Comparison of ENCODE assay signal across 1 cellular context in the genomic region with DNA sequence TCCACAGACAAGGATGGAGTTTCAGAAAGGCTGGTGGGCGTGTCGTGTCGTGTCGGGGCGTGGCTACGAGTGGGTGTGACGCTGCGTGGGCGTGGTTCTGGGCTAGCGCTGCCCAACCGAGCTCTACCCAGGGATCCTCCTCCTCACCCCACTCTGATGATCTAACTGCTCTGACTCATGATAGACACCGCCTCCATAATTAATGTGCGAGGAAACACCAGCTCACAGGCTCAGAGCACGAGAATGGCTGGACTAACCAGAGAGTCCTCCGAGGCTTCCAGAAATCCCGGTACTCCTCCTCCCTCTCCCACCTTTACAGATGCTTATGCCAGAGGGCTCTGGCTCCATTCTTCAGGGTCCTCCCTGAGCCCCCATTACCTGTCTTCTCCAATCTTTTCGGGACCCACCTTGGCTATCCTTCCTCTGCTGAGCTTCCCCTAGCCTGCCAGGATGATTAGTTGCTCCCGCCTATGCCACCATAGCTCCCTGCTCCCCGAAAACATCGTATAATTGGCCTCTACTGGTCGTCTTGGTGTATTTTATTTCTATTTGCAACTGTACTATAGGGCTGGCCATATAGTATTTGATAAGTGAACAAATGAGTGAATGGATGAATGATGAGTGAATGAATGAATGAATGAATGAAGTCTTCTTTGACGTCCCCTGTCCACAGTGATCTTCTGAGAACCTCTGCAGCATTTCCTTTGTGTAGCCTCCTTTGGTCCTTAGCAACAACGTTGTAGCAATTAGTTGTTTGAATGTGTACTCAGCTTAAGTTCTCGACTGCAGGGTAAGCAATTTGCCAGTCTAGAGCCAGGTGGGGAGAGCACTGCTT.
TF ChIP-seq lines count a peak whose summit lies in the region.

No MANE protein-coding gene starts in this region.

TF ChIP-seq in HEK293, 187 proteins besides CTCF, POLR2A, EP300 and RAD21 (continued from another document and continues in another):
- TF ChIP-seq, protein P1, sequence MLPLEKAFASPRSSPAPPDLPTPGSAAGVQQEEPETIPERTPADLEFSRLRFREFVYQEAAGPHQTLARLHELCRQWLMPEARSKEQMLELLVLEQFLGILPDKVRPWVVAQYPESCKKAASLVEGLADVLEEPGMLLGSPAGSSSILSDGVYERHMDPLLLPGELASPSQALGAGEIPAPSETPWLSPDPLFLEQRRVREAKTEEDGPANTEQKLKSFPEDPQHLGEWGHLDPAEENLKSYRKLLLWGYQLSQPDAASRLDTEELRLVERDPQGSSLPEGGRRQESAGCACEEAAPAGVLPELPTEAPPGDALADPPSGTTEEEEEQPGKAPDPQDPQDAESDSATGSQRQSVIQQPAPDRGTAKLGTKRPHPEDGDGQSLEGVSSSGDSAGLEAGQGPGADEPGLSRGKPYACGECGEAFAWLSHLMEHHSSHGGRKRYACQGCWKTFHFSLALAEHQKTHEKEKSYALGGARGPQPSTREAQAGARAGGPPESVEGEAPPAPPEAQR (tag by site-specific recombination; IDR thresholded peaks at IDR 0.05), result no peak
- TF ChIP-seq ZBTB17 (tag by site-specific recombination; IDR thresholded peaks at IDR 0.05), result peak; percentile 87
- TF ChIP-seq ZNF677 (tag by site-specific recombination; IDR thresholded peaks at IDR 0.05), result no peak
- TF ChIP-seq, protein P2, sequence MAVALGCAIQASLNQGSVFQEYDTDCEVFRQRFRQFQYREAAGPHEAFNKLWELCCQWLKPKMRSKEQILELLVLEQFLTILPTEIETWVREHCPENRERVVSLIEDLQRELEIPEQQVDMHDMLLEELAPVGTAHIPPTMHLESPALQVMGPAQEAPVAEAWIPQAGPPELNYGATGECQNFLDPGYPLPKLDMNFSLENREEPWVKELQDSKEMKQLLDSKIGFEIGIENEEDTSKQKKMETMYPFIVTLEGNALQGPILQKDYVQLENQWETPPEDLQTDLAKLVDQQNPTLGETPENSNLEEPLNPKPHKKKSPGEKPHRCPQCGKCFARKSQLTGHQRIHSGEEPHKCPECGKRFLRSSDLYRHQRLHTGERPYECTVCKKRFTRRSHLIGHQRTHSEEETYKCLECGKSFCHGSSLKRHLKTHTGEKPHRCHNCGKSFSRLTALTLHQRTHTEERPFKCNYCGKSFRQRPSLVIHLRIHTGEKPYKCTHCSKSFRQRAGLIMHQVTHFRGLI (tag by site-specific recombination; IDR thresholded peaks at IDR 0.05), result peak; percentile 65; the same call in 1 of the 2 replicates
- TF ChIP-seq, protein P3, sequence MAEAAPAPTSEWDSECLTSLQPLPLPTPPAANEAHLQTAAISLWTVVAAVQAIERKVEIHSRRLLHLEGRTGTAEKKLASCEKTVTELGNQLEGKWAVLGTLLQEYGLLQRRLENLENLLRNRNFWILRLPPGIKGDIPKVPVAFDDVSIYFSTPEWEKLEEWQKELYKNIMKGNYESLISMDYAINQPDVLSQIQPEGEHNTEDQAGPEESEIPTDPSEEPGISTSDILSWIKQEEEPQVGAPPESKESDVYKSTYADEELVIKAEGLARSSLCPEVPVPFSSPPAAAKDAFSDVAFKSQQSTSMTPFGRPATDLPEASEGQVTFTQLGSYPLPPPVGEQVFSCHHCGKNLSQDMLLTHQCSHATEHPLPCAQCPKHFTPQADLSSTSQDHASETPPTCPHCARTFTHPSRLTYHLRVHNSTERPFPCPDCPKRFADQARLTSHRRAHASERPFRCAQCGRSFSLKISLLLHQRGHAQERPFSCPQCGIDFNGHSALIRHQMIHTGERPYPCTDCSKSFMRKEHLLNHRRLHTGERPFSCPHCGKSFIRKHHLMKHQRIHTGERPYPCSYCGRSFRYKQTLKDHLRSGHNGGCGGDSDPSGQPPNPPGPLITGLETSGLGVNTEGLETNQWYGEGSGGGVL (tag by site-specific recombination; IDR thresholded peaks at IDR 0.05), result no peak
- TF ChIP-seq ZNF707 (tag by site-specific recombination; IDR thresholded peaks at IDR 0.05), result no peak
- no peak for TF ChIP-seq GLI4 (tag by site-specific recombination; IDR thresholded peaks at IDR 0.05)
- no peak for TF ChIP-seq ZNF473 (tag by site-specific recombination; IDR thresholded peaks at IDR 0.05)
- peak; percentile 77 for TF ChIP-seq KLF16 (tag by site-specific recombination; IDR thresholded peaks at IDR 0.05)
- TF ChIP-seq MZF1 (tag by site-specific recombination; IDR thresholded peaks at IDR 0.05; ENCODE audit: borderline replicate concordance), result no peak
- peak; percentile 31; the same call in 1 of the 2 replicates for TF ChIP-seq ZNF2 (tag by site-specific recombination; IDR thresholded peaks at IDR 0.05)
- TF ChIP-seq ZNF843 (tag by site-specific recombination; IDR thresholded peaks at IDR 0.05), result no peak
- no peak for TF ChIP-seq ZNF184 (tag by site-specific recombination; IDR thresholded peaks at IDR 0.05)
- TF ChIP-seq, protein P4, sequence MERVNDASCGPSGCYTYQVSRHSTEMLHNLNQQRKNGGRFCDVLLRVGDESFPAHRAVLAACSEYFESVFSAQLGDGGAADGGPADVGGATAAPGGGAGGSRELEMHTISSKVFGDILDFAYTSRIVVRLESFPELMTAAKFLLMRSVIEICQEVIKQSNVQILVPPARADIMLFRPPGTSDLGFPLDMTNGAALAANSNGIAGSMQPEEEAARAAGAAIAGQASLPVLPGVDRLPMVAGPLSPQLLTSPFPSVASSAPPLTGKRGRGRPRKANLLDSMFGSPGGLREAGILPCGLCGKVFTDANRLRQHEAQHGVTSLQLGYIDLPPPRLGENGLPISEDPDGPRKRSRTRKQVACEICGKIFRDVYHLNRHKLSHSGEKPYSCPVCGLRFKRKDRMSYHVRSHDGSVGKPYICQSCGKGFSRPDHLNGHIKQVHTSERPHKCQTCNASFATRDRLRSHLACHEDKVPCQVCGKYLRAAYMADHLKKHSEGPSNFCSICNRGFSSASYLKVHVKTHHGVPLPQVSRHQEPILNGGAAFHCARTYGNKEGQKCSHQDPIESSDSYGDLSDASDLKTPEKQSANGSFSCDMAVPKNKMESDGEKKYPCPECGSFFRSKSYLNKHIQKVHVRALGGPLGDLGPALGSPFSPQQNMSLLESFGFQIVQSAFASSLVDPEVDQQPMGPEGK (tag by site-specific recombination; IDR thresholded peaks at IDR 0.05), result no peak
- TF ChIP-seq ZNF76 (tag by site-specific recombination; IDR thresholded peaks at IDR 0.05; ENCODE audit: borderline replicate concordance, low read depth), result peak; percentile 24; the same call in 1 of the 2 replicates
- no peak for TF ChIP-seq ZNF433 (tag by site-specific recombination; IDR thresholded peaks at IDR 0.05; ENCODE audit: low read depth)
- TF ChIP-seq ZXDB (tag by site-specific recombination; IDR thresholded peaks at IDR 0.05), result no peak
- TF ChIP-seq SP3 (tag by site-specific recombination; IDR thresholded peaks at IDR 0.05), result peak; percentile 85
- TF ChIP-seq ZNF747 (tag by site-specific recombination; IDR thresholded peaks at IDR 0.05), result no peak
- TF ChIP-seq ZNF555 (tag by site-specific recombination; conservative IDR thresholded peaks at IDR 0.05), result no peak
- TF ChIP-seq ZNF404 (tag by site-specific recombination; IDR thresholded peaks at IDR 0.05), result no peak
- no peak for TF ChIP-seq ZNF558 (tag by site-specific recombination; IDR thresholded peaks at IDR 0.05)
- TF ChIP-seq, protein P5, sequence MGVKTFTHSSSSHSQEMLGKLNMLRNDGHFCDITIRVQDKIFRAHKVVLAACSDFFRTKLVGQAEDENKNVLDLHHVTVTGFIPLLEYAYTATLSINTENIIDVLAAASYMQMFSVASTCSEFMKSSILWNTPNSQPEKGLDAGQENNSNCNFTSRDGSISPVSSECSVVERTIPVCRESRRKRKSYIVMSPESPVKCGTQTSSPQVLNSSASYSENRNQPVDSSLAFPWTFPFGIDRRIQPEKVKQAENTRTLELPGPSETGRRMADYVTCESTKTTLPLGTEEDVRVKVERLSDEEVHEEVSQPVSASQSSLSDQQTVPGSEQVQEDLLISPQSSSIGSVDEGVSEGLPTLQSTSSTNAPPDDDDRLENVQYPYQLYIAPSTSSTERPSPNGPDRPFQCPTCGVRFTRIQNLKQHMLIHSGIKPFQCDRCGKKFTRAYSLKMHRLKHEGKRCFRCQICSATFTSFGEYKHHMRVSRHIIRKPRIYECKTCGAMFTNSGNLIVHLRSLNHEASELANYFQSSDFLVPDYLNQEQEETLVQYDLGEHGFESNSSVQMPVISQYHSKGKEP (tag by site-specific recombination; IDR thresholded peaks at IDR 0.05), result no peak
- no peak for TF ChIP-seq ZNF140 (tag by site-specific recombination; IDR thresholded peaks at IDR 0.05)
- TF ChIP-seq ZNF10 (tag by site-specific recombination; IDR thresholded peaks at IDR 0.05), result no peak
- no peak for TF ChIP-seq ZNF529 (tag by site-specific recombination; IDR thresholded peaks at IDR 0.05; ENCODE audit: insufficient replicate concordance)
- TF ChIP-seq, protein P6, sequence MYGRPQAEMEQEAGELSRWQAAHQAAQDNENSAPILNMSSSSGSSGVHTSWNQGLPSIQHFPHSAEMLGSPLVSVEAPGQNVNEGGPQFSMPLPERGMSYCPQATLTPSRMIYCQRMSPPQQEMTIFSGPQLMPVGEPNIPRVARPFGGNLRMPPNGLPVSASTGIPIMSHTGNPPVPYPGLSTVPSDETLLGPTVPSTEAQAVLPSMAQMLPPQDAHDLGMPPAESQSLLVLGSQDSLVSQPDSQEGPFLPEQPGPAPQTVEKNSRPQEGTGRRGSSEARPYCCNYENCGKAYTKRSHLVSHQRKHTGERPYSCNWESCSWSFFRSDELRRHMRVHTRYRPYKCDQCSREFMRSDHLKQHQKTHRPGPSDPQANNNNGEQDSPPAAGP (tag by site-specific recombination; IDR thresholded peaks at IDR 0.05), result 0 out of 2 replicates have a peak, but pooled peaks have one; percentile 29
- TF ChIP-seq ZNF664 (tag by site-specific recombination; IDR thresholded peaks at IDR 0.05), result no peak
- no peak for TF ChIP-seq ZSCAN23 (tag by site-specific recombination; IDR thresholded peaks at IDR 0.05)
- TF ChIP-seq SP7 (tag by site-specific recombination; IDR thresholded peaks at IDR 0.05), result peak; percentile 74
- TF ChIP-seq, protein P7, sequence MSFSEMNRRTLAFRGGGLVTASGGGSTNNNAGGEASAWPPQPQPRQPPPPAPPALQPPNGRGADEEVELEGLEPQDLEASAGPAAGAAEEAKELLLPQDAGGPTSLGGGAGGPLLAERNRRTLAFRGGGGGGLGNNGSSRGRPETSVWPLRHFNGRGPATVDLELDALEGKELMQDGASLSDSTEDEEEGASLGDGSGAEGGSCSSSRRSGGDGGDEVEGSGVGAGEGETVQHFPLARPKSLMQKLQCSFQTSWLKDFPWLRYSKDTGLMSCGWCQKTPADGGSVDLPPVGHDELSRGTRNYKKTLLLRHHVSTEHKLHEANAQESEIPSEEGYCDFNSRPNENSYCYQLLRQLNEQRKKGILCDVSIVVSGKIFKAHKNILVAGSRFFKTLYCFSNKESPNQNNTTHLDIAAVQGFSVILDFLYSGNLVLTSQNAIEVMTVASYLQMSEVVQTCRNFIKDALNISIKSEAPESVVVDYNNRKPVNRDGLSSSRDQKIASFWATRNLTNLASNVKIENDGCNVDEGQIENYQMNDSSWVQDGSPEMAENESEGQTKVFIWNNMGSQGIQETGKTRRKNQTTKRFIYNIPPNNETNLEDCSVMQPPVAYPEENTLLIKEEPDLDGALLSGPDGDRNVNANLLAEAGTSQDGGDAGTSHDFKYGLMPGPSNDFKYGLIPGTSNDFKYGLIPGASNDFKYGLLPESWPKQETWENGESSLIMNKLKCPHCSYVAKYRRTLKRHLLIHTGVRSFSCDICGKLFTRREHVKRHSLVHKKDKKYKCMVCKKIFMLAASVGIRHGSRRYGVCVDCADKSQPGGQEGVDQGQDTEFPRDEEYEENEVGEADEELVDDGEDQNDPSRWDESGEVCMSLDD (tag by site-specific recombination; IDR thresholded peaks at IDR 0.05), result no peak
- 0 out of 2 replicates have a peak, but pooled peaks have one; percentile 32 for TF ChIP-seq ZNF660 (tag by site-specific recombination; IDR thresholded peaks at IDR 0.05)
- no peak for TF ChIP-seq IKZF3 (tag by site-specific recombination; IDR thresholded peaks at IDR 0.05)
- TF ChIP-seq, protein P8, sequence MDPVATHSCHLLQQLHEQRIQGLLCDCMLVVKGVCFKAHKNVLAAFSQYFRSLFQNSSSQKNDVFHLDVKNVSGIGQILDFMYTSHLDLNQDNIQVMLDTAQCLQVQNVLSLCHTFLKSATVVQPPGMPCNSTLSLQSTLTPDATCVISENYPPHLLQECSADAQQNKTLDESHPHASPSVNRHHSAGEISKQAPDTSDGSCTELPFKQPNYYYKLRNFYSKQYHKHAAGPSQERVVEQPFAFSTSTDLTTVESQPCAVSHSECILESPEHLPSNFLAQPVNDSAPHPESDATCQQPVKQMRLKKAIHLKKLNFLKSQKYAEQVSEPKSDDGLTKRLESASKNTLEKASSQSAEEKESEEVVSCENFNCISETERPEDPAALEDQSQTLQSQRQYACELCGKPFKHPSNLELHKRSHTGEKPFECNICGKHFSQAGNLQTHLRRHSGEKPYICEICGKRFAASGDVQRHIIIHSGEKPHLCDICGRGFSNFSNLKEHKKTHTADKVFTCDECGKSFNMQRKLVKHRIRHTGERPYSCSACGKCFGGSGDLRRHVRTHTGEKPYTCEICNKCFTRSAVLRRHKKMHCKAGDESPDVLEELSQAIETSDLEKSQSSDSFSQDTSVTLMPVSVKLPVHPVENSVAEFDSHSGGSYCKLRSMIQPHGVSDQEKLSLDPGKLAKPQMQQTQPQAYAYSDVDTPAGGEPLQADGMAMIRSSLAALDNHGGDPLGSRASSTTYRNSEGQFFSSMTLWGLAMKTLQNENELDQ (tag by site-specific recombination; IDR thresholded peaks at IDR 0.05; ENCODE audit: low read depth), result no peak
- no peak for TF ChIP-seq ZNF221 (tag by site-specific recombination; IDR thresholded peaks at IDR 0.05; ENCODE audit: borderline replicate concordance)
- no peak for TF ChIP-seq ZNF335 (tag by site-specific recombination; conservative IDR thresholded peaks at IDR 0.05)
- no peak for TF ChIP-seq ZNF146 (tag by site-specific recombination; IDR thresholded peaks at IDR 0.05)
- peak; percentile 93 for TF ChIP-seq KLF8 (tag by site-specific recombination; IDR thresholded peaks at IDR 0.05)
- no peak for TF ChIP-seq ZNF202 (tag by site-specific recombination; IDR thresholded peaks at IDR 0.05; ENCODE audit: borderline replicate concordance)
- no peak for TF ChIP-seq ZNF423 (tag by site-specific recombination; IDR thresholded peaks at IDR 0.05)
- TF ChIP-seq ZNF341 (tag by site-specific recombination; IDR thresholded peaks at IDR 0.05; ENCODE audit: low read depth), result no peak
- no peak for TF ChIP-seq WT1 (tag by site-specific recombination; IDR thresholded peaks at IDR 0.05)
- TF ChIP-seq MEIS1 (CRISPR knock-in tag; IDR thresholded peaks at IDR 0.05; ENCODE audit: borderline replicate concordance), result no peak
- no peak for TF ChIP-seq ZNF501 (tag by site-specific recombination; IDR thresholded peaks at IDR 0.05)
- TF ChIP-seq ZNF776 (tag by site-specific recombination; IDR thresholded peaks at IDR 0.05; ENCODE audit: borderline replicate concordance), result no peak
- no peak for TF ChIP-seq HOXD13 (CRISPR knock-in tag; IDR thresholded peaks at IDR 0.05; ENCODE audit: borderline replicate concordance)
- TF ChIP-seq ZNF621 (tag by site-specific recombination; IDR thresholded peaks at IDR 0.05), result no peak
- no peak for TF ChIP-seq ZNF514 (tag by site-specific recombination; IDR thresholded peaks at IDR 0.05)
- TF ChIP-seq ZNF416 (tag by site-specific recombination; IDR thresholded peaks at IDR 0.05), result no peak
- no peak for TF ChIP-seq YY2 (tag by site-specific recombination; IDR thresholded peaks at IDR 0.05)
- no peak for TF ChIP-seq ZFP3 (tag by site-specific recombination; IDR thresholded peaks at IDR 0.05; ENCODE audit: low read depth)
- TF ChIP-seq ZNF600 (tag by site-specific recombination; IDR thresholded peaks at IDR 0.05), result no peak; the same call in 1 of the 2 replicates
- no peak for TF ChIP-seq ZNF157 (tag by site-specific recombination; IDR thresholded peaks at IDR 0.05)
